ENCODE assay signal across 8 cellular contexts in the genomic region with DNA sequence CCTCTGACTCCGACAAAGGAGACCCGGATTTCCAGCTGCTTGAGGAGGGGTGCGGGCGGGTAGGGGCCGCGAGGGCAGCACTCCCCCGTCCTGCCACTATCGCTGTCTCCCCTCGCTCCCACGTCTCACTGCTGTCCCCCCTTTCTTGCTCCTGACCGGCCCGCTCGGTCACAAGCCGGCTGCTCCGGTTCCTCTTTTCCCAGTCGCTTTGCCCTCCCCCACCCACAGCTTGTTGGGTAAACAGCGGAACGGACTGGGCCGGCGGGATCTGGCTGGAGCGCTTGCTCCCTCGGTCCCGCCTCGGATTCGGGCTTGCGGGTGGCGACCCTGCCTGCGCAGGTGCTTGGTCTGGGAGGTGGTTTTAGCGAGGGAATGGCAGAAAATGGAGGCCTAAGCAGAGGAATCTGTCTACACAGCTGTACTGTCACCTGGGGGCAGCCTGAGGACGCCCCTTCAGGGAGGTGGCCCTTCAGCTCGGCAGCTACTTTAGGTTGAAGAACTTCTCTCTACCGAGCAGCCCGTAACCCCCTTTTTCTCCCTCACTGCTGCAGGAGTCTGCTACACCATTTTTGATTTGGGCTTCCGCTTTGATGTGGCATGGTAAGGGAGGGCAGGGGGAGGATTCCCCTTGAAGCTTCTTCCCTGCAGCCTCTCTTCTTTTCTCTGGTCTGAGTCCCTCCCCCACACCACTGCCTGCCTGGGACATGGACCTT. TPM values are rescaled to one million over a fixed set of nuclear protein-coding genes. Genes with fewer than 3 reads are reported as not detected.
A peak's percentile ranks its signal among the peaks of the same experiment; 100 is the strongest.
DNase-seq lines count a peak whose midpoint lies in the region; ATAC-seq and TF ChIP-seq lines count a peak whose summit lies in the region.

No MANE protein-coding gene starts in this region.

- H3K9ac ChIP-seq in Loucy (ENCODE audit: low read depth, low read length, poor library complexity, severe bottlenecking) (peak overlapping the region; percentile 90), neural cell (ENCODE audit: low read length) (peak overlapping the region; percentile 95)

- H3K9me2 ChIP-seq in Loucy (replicated peaks; ENCODE audit: low read depth, low read length) (no peaks in the 10 kb centered on the region), neural cell (ENCODE audit: insufficient read depth, low read length) (no peaks in the 10 kb centered on the region)

- H3K4me1 Mint-ChIP-seq in activated T-cell treated with anti-CD3 and anti-CD28 coated beads, Interleukin-2, amount 50 U/mL, for 4 hours (ENCODE audit: low read depth), result peaks cover 56% of the 10 kb centered on the region

- DNase-seq in SIG-M5 treated with dmso at 0.1 percent for 504 hours (lab: John Stamatoyannopoulos, UW; ENCODE audit: unreplicated experiment) (peak; percentile 72), SIG-M5 (lab: John Stamatoyannopoulos, UW) (no peak), fibroblast of villous mesenchyme (ENCODE audit: low read depth) (peak; percentile 38), GOT3 (lab: John Stamatoyannopoulos, UW) (no peak)
- no peak for DNase-seq in activated T-cell treated with anti-CD3 and anti-CD28 coated beads, Interleukin-2, amount 50 U/mL, for 4 hours

- H4K20me1 ChIP-seq in Loucy (ENCODE audit: insufficient read depth, low read length, poor library complexity, severe bottlenecking), result peaks cover 36% of the 10 kb centered on the region
- H4K20me1 ChIP-seq in neural cell (ENCODE audit: insufficient read depth), result peaks cover 3% of the 10 kb centered on the region

- H3K4me3 ChIP-seq in Loucy (ENCODE audit: low read length, poor library complexity, severe bottlenecking), result peak overlapping the region; percentile 91
- H3K4me3 ChIP-seq in fibroblast of villous mesenchyme (ENCODE audit: low read depth, low read length), result peak overlapping the region; percentile 94
- H3K4me3 ChIP-seq in neural cell (ENCODE audit: low read length), result peak overlapping the region; percentile 94

- H2AFZ ChIP-seq in Loucy (ENCODE audit: low read length) (peak overlapping the region; percentile 94), neural cell (ENCODE audit: low read depth, low read length) (peak overlapping the region; percentile 71)

- ATAC-seq in activated T-cell treated with anti-CD3 and anti-CD28 coated beads, Interleukin-2, amount 50 U/mL, for 4 hours, result peak; percentile 2 to 3
- ATAC-seq in HG03095 (IDR thresholded peaks at IDR 0.05; ENCODE audit: unreplicated experiment), result no peak

- TF ChIP-seq RAD21 in neural cell (conservative IDR thresholded peaks at IDR 0.05), result no peak

- peaks cover 57% of the 10 kb centered on the region for H3K4me1 ChIP-seq in Loucy (ENCODE audit: insufficient read depth, low read length, poor library complexity, severe bottlenecking)

- TF ChIP-seq EP300 in neural cell (conservative IDR thresholded peaks at IDR 0.05; ENCODE audit: poor library complexity, severe bottlenecking), result no peak

- no peaks in the 10 kb centered on the region for H3K9me3 ChIP-seq in Loucy (ENCODE audit: insufficient read depth, low read depth, low read length)
- no peaks in the 10 kb centered on the region for H3K9me3 ChIP-seq in neural cell (ENCODE audit: low read length)

- no peaks in the 10 kb centered on the region for H3K36me3 ChIP-seq in Loucy (ENCODE audit: insufficient read depth, low read length)
- no peaks in the 10 kb centered on the region for H3K36me3 ChIP-seq in neural cell (ENCODE audit: insufficient read depth, low read length)

- H3F3A ChIP-seq in Loucy (ENCODE audit: low read depth) (no peaks in the 10 kb centered on the region; the same call in 1 of the 2 replicates), neural cell (ENCODE audit: insufficient read depth, low read length, poor library complexity, severe bottlenecking) (no peaks in the 10 kb centered on the region)

- H3K79me2 ChIP-seq in Loucy (ENCODE audit: insufficient read depth, low read length) (peaks cover 49% of the 10 kb centered on the region), neural cell (replicated peaks; ENCODE audit: insufficient read depth, low read length) (peaks cover 40% of the 10 kb centered on the region)

- no peaks in the 10 kb centered on the region for H3K27me3 ChIP-seq in Loucy (ENCODE audit: insufficient read depth, low read length, poor library complexity, severe bottlenecking)
- no peaks in the 10 kb centered on the region for H3K27me3 ChIP-seq in neural cell (ENCODE audit: insufficient read depth, low read depth, low read length)

- no peaks in the 10 kb centered on the region for H3K9me3 Mint-ChIP-seq in activated T-cell treated with anti-CD3 and anti-CD28 coated beads, Interleukin-2, amount 50 U/mL, for 4 hours

- H3K4me2 ChIP-seq in Loucy (ENCODE audit: low read depth, low read length, poor library complexity, severe bottlenecking) (peak overlapping the region; percentile 93), neural cell (ENCODE audit: low read length) (peak overlapping the region; percentile 100)

- H3K27ac ChIP-seq in neural cell (ENCODE audit: low read length), result peak overlapping the region; percentile 80

- peak overlapping the region; percentile 89 for H3K4me3 Mint-ChIP-seq in activated T-cell treated with anti-CD3 and anti-CD28 coated beads, Interleukin-2, amount 50 U/mL, for 4 hours

- TF ChIP-seq CTCF in Loucy (conservative IDR thresholded peaks at IDR 0.05; ENCODE audit: low read length), result no peak
- no peak for TF ChIP-seq CTCF in fibroblast of villous mesenchyme (IDR thresholded peaks at IDR 0.05; ENCODE audit: insufficient read depth, low read depth, low read length)
- TF ChIP-seq CTCF in neural cell (IDR thresholded peaks at IDR 0.05; ENCODE audit: poor library complexity, severe bottlenecking), result no peak

- peaks cover 33% of the 10 kb centered on the region for H3K36me3 Mint-ChIP-seq in activated T-cell treated with anti-CD3 and anti-CD28 coated beads, Interleukin-2, amount 50 U/mL, for 4 hours (ENCODE audit: insufficient read depth)

- no peaks in the 10 kb centered on the region for H3K27me3 Mint-ChIP-seq in activated T-cell treated with anti-CD3 and anti-CD28 coated beads, Interleukin-2, amount 50 U/mL, for 4 hours (ENCODE audit: low read depth)

TF ChIP-seq in neural cell, 6 proteins besides CTCF, POLR2A, EP300 and RAD21:
- no peak for TF ChIP-seq SMC3 (conservative IDR thresholded peaks at IDR 0.05; ENCODE audit: poor library complexity)
- TF ChIP-seq TAF1 (IDR thresholded peaks at IDR 0.05; ENCODE audit: low read depth), result no peak
- no peak for TF ChIP-seq MXI1 (conservative IDR thresholded peaks at IDR 0.05; ENCODE audit: poor library complexity, severe bottlenecking)
- no peak for TF ChIP-seq POLR2AphosphoS5 (IDR thresholded peaks at IDR 0.05)
- no peak for TF ChIP-seq EZH2 (IDR thresholded peaks at IDR 0.05; ENCODE audit: borderline replicate concordance, insufficient read depth, low read length, poor library complexity, severe bottlenecking)
- TF ChIP-seq, protein P1, sequence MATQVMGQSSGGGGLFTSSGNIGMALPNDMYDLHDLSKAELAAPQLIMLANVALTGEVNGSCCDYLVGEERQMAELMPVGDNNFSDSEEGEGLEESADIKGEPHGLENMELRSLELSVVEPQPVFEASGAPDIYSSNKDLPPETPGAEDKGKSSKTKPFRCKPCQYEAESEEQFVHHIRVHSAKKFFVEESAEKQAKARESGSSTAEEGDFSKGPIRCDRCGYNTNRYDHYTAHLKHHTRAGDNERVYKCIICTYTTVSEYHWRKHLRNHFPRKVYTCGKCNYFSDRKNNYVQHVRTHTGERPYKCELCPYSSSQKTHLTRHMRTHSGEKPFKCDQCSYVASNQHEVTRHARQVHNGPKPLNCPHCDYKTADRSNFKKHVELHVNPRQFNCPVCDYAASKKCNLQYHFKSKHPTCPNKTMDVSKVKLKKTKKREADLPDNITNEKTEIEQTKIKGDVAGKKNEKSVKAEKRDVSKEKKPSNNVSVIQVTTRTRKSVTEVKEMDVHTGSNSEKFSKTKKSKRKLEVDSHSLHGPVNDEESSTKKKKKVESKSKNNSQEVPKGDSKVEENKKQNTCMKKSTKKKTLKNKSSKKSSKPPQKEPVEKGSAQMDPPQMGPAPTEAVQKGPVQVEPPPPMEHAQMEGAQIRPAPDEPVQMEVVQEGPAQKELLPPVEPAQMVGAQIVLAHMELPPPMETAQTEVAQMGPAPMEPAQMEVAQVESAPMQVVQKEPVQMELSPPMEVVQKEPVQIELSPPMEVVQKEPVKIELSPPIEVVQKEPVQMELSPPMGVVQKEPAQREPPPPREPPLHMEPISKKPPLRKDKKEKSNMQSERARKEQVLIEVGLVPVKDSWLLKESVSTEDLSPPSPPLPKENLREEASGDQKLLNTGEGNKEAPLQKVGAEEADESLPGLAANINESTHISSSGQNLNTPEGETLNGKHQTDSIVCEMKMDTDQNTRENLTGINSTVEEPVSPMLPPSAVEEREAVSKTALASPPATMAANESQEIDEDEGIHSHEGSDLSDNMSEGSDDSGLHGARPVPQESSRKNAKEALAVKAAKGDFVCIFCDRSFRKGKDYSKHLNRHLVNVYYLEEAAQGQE (IDR thresholded peaks at IDR 0.05; ENCODE audit: borderline replicate concordance), result no peak

RNA-seq across cellular contexts. Expression of a gene that starts 0.6 kb away (rescaled TPM):
- total RNA-seq in activated T-cell treated with anti-CD3 and anti-CD28 coated beads, Interleukin-2, amount 50 U/mL, for 4 hours, result 100 to 1,000 TPM; 202 to 210 (median 209) TPM
- 76.0 and 104 TPM in 2 replicates for total RNA-seq in fibroblast of villous mesenchyme
- polyA plus RNA-seq in neural cell, result 580 and 705 TPM in 2 replicates
- polyA minus RNA-seq in neural cell, result 239 and 250 TPM in 2 replicates

RNA-seq across cellular contexts. Expression of a gene that starts 3.6 kb away (rescaled TPM):
- total RNA-seq in activated T-cell treated with anti-CD3 and anti-CD28 coated beads, Interleukin-2, amount 50 U/mL, for 4 hours, result 10 to 100 TPM; 32.1 to 35.1 (median 33.7) TPM
- total RNA-seq in fibroblast of villous mesenchyme, result 57.4 and 91.5 TPM in 2 replicates
- polyA plus RNA-seq in neural cell, result 129 and 147 TPM in 2 replicates
- 117 and 141 TPM in 2 replicates for polyA minus RNA-seq in neural cell

RNA-seq across cellular contexts. Expression of a gene that starts 5.6 kb away (rescaled TPM):
- total RNA-seq in activated T-cell treated with anti-CD3 and anti-CD28 coated beads, Interleukin-2, amount 50 U/mL, for 4 hours, result 100 to 1,000 TPM; 128 to 151 (median 145) TPM
- 18.6 and 22.5 TPM in 2 replicates for total RNA-seq in fibroblast of villous mesenchyme
- polyA plus RNA-seq in neural cell, result 26.0 and 29.2 TPM in 2 replicates
- 13.1 and 16.3 TPM in 2 replicates for polyA minus RNA-seq in neural cell

RNA-seq across cellular contexts. Expression of a gene that starts 16.0 kb away (rescaled TPM):
- 1 to 10 TPM; 1.0 to 1.8 (median 1.2) TPM for total RNA-seq in activated T-cell treated with anti-CD3 and anti-CD28 coated beads, Interleukin-2, amount 50 U/mL, for 4 hours
- total RNA-seq in fibroblast of villous mesenchyme, result 3.5 and 4.7 TPM in 2 replicates
- polyA plus RNA-seq in neural cell, result 16.3 and 16.5 TPM in 2 replicates
- 3.2 and 4.2 TPM in 2 replicates for polyA minus RNA-seq in neural cell

RNA-seq across cellular contexts. Expression of a gene that starts 28.7 kb away (rescaled TPM):
- 10 to 100 TPM; 27.5 to 31.9 (median 28.2) TPM for total RNA-seq in activated T-cell treated with anti-CD3 and anti-CD28 coated beads, Interleukin-2, amount 50 U/mL, for 4 hours
- 18.7 and 20.7 TPM in 2 replicates for total RNA-seq in fibroblast of villous mesenchyme
- 29.8 and 38.4 TPM in 2 replicates for polyA plus RNA-seq in neural cell
- polyA minus RNA-seq in neural cell, result 36.6 and 39.0 TPM in 2 replicates

Comparison
In these comparisons a context has a peak if more than half of its experiments do, and no peak if none do; other contexts are left out.
1. DNase-seq: peak in SIG-M5 treated with dmso at 0.1 percent for 504 hours (single experiment) and fibroblast of villous mesenchyme (single experiment); none in SIG-M5 (single experiment), activated T-cell treated with anti-CD3 and anti-CD28 coated beads, Interleukin-2, amount 50 U/mL, for 4 hours (single experiment) and GOT3 (single experiment).
2. Peak in every context shown above with its lines, with median percentiles within 50 percentile points of each other: H3K4me3 ChIP-seq.